In genomic region chr20:62876826-62877728, GRCh38 we compare ENCODE assay signal across 1 cellular context.
TF ChIP-seq lines count a peak whose summit lies in the region.

No MANE protein-coding gene starts in this region.

TF ChIP-seq in HepG2, 621 proteins besides CTCF, POLR2A, EP300 and RAD21 (continued from another document and continues in another):
- TF ChIP-seq ZNF512B (CRISPR knock-in tag; IDR thresholded peaks at IDR 0.05; ENCODE audit: borderline replicate concordance) (0 out of 2 replicates have a peak, but pooled peaks have one; percentile 37), ARID4A (CRISPR knock-in tag; IDR thresholded peaks at IDR 0.05; ENCODE audit: borderline replicate concordance) (peak; percentile 54), ZBTB34 (CRISPR knock-in tag; IDR thresholded peaks at IDR 0.05) (0 out of 2 replicates have a peak, but pooled peaks have one; percentile 65), MEF2D (CRISPR knock-in tag; IDR thresholded peaks at IDR 0.05) (peak; percentile 49; the same call in 1 of the 2 replicates), ZFX (CRISPR knock-in tag; IDR thresholded peaks at IDR 0.05; ENCODE audit: low read depth) (peak; percentile 41; the same call in 1 of the 2 replicates), GPBP1L1 (CRISPR knock-in tag; IDR thresholded peaks at IDR 0.05) (no peak), AGO1 (IDR thresholded peaks at IDR 0.05; ENCODE audit: low read depth, low read length, poor library complexity, severe bottlenecking) (no peak), ATF1 (CRISPR knock-in tag; IDR thresholded peaks at IDR 0.05) (no peak), HOXA3 (CRISPR knock-in tag; IDR thresholded peaks at IDR 0.05) (peak; percentile 43), HNF1A (IDR thresholded peaks at IDR 0.05; ENCODE audit: low read depth) (no peak), HNF1A (CRISPR knock-in tag; IDR thresholded peaks at IDR 0.05; ENCODE audit: borderline replicate concordance) (no peak), ZBTB40 (IDR thresholded peaks at IDR 0.05) (no peak), ZBTB40 (CRISPR knock-in tag; IDR thresholded peaks at IDR 0.05) (no peak), ZNF713 (CRISPR knock-in tag; IDR thresholded peaks at IDR 0.05) (no peak), NCOA1 (CRISPR knock-in tag; IDR thresholded peaks at IDR 0.05) (no peak), ZNF687 (CRISPR knock-in tag; IDR thresholded peaks at IDR 0.05) (peak; percentile 75), BHLHE40 (IDR thresholded peaks at IDR 0.05; ENCODE audit: low read length) (no peak), ZNF614 (CRISPR knock-in tag; IDR thresholded peaks at IDR 0.05; ENCODE audit: borderline replicate concordance) (no peak)
